ENCODE assay signal across 8 cellular contexts in the genomic region with DNA sequence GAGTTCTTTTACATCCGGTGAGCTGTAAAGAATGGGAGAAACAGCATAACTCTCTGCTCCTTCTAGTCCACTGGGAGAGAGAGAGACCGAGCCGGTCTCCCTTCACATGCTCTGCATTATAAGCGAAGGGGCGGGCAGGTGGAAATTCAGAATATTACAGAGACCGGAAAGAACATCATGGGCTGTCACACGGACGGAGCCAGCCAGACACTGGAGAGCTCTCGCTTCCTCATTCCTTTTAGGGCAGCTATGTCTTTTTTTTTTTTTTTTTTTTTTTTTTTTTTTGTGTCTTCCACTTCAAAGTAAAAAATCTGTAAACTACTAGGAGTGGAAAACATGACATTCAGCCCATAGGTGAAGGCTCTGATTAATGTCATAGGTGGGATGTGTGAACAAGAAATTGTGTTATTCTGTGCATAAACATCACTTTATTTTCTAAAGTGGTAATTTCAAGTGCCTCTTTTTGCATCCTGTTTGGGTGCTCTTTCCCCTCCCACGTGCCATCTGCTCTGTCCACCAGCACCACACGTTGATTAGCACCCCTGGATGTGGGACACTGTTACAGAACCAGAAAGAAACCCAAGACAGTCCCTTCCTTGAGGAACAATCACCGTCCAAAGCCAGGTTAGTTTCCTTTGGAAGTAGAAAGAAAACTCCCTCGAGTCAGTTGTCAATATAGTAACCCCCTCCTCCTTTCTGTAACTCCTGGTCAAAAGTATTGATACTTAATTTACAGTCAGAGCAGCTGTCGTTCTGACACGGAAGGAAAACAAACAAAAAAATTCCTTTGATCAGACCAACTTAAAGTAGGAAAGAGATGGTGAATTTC. TPM values are rescaled to one million over a fixed set of nuclear protein-coding genes. Genes with fewer than 3 reads are reported as not detected.
A peak's percentile ranks its signal among the peaks of the same experiment; 100 is the strongest.
DNase-seq lines count a peak whose midpoint lies in the region; ATAC-seq and TF ChIP-seq lines count a peak whose summit lies in the region.

A gene with protein sequence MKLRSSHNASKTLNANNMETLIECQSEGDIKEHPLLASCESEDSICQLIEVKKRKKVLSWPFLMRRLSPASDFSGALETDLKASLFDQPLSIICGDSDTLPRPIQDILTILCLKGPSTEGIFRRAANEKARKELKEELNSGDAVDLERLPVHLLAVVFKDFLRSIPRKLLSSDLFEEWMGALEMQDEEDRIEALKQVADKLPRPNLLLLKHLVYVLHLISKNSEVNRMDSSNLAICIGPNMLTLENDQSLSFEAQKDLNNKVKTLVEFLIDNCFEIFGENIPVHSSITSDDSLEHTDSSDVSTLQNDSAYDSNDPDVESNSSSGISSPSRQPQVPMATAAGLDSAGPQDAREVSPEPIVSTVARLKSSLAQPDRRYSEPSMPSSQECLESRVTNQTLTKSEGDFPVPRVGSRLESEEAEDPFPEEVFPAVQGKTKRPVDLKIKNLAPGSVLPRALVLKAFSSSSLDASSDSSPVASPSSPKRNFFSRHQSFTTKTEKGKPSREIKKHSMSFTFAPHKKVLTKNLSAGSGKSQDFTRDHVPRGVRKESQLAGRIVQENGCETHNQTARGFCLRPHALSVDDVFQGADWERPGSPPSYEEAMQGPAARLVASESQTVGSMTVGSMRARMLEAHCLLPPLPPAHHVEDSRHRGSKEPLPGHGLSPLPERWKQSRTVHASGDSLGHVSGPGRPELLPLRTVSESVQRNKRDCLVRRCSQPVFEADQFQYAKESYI (minus strand): TSS at position 93 of the 829 bp plus-strand sequence. CDS start 845 bp downstream, outside the sequence.

- no peaks in the 10 kb centered on the region for H3K27me3 ChIP-seq in CD4-positive, CD25-positive, alpha-beta regulatory T cell (ENCODE audit: control insufficient read depth, insufficient read depth, low read length)
- H3K27me3 ChIP-seq in thymus (ENCODE audit: control insufficient read depth, insufficient read depth): no peaks in the 10 kb centered on the region

- no peak for TF ChIP-seq CTCF in omental fat pad (IDR thresholded peaks at IDR 0.05)

- peak; percentile 80 to 81 for ATAC-seq in CD4-positive, CD25-positive, alpha-beta regulatory T cell (ENCODE audit: low read depth in 2 of 2)
- ATAC-seq in GM19395 (IDR thresholded peaks at IDR 0.05; ENCODE audit: unreplicated experiment): peak; percentile 84
- ATAC-seq in HG03565 (IDR thresholded peaks at IDR 0.05; ENCODE audit: unreplicated experiment): peak; percentile 81
- ATAC-seq in omental fat pad (ENCODE audit: low FRiP score): peak; percentile 54

- WGBS in thymus: 21% methylated on average over 15 of the region's 15 CpGs

- H3K36me3 Mint-ChIP-seq in CD4-positive, CD25-positive, alpha-beta regulatory T cell: peaks cover 43% of the 10 kb centered on the region
- H3K36me3 Mint-ChIP-seq in dendritic cell treated with granulocyte-macrophage colony-stimulating factor and Interleukin-4, amounts not matched to agents 40 ng/mL and 50 ng/mL, for 4 days (ENCODE audit: low read depth): peaks cover 47% of the 10 kb centered on the region

- peak within 1 kb of the TSS; percentile 100 for H3K4me3 ChIP-seq in CD4-positive, CD25-positive, alpha-beta regulatory T cell (ENCODE audit: low read depth, low read length)
- peak within 1 kb of the TSS; percentile 81 for H3K4me3 ChIP-seq in thymus (ENCODE audit: low read length)

- H3K4me1 ChIP-seq in CD4-positive, CD25-positive, alpha-beta regulatory T cell (ENCODE audit: control insufficient read depth, insufficient read depth, low read length, poor library complexity, severe bottlenecking): peaks cover 43% of the 10 kb centered on the region
- H3K4me1 ChIP-seq in thymus (ENCODE audit: control insufficient read depth, insufficient read depth, low read length): peaks cover 6% of the 10 kb centered on the region

- peaks cover 0 to 55% (median 35%) of the 10 kb centered on the region in 4 donors for H3K4me1 Mint-ChIP-seq in CD4-positive, CD25-positive, alpha-beta regulatory T cell
- peaks cover 40% of the 10 kb centered on the region for H3K4me1 Mint-ChIP-seq in dendritic cell treated with granulocyte-macrophage colony-stimulating factor and Interleukin-4, amounts not matched to agents 40 ng/mL and 50 ng/mL, for 4 days (ENCODE audit: low read depth)

- no peaks in the 10 kb centered on the region for H3K27me3 Mint-ChIP-seq in CD4-positive, CD25-positive, alpha-beta regulatory T cell
- H3K27me3 Mint-ChIP-seq in dendritic cell treated with granulocyte-macrophage colony-stimulating factor and Interleukin-4, amounts not matched to agents 40 ng/mL and 50 ng/mL, for 4 days: no peaks in the 10 kb centered on the region

- H3K27ac Mint-ChIP-seq in CD4-positive, CD25-positive, alpha-beta regulatory T cell: peak within 1 kb of the TSS; percentile 98 to 100 (median 99)
- H3K27ac Mint-ChIP-seq in dendritic cell treated with granulocyte-macrophage colony-stimulating factor and Interleukin-4, amounts not matched to agents 40 ng/mL and 50 ng/mL, for 4 days: peak within 1 kb of the TSS; percentile 97

- peak within 1 kb of the TSS; percentile 93 to 100 (median 98) for H3K4me3 Mint-ChIP-seq in CD4-positive, CD25-positive, alpha-beta regulatory T cell
- H3K4me3 Mint-ChIP-seq in dendritic cell treated with granulocyte-macrophage colony-stimulating factor and Interleukin-4, amounts not matched to agents 40 ng/mL and 50 ng/mL, for 4 days: peak within 1 kb of the TSS; percentile 82

- peaks cover 0 to 4% (median 0%) of the 10 kb centered on the region in 7 donors for H3K9me3 Mint-ChIP-seq in CD4-positive, CD25-positive, alpha-beta regulatory T cell
- H3K9me3 Mint-ChIP-seq in dendritic cell treated with granulocyte-macrophage colony-stimulating factor and Interleukin-4, amounts not matched to agents 40 ng/mL and 50 ng/mL, for 4 days: no peaks in the 10 kb centered on the region

- H3K9me3 ChIP-seq in CD4-positive, CD25-positive, alpha-beta regulatory T cell (ENCODE audit: control insufficient read depth in 2 of 2, low read length in 2 of 2): no peaks in the 10 kb centered on the region
- H3K9me3 ChIP-seq in thymus (ENCODE audit: control insufficient read depth): no peaks in the 10 kb centered on the region

- intact Hi-C loops in dendritic cell treated with granulocyte-macrophage colony-stimulating factor and Interleukin-4, amounts not matched to agents 40 ng/mL and 50 ng/mL, for 4 days (cut with micrococcal nuclease): loop anchor here (1.0 to 5.0 kb wide), 3 partner anchors 9 to 38 kb away; no protein-coding TSS in a partner anchor

- DNase-seq in CD4-positive, CD25-positive, alpha-beta regulatory T cell: peak; percentile 85 to 95 (median 88)
- DNase-seq in activated CD4-positive, CD25-positive, alpha-beta regulatory T cell (lab: John Stamatoyannopoulos, UW): peak; percentile 29 to 62 (median 50)
- DNase-seq in omental fat pad (ENCODE audit: low spot score): no peak
- no peak for DNase-seq in HK-2 (ENCODE audit: unreplicated experiment)

- H3K27ac ChIP-seq in CD4-positive, CD25-positive, alpha-beta regulatory T cell (ENCODE audit: insufficient read depth, low read length, poor library complexity, severe bottlenecking): peak within 1 kb of the TSS; percentile 93
- peak within 1 kb of the TSS; percentile 86 for H3K27ac ChIP-seq in thymus (ENCODE audit: low read depth)

- H3K36me3 ChIP-seq in CD4-positive, CD25-positive, alpha-beta regulatory T cell (ENCODE audit: control insufficient read depth, insufficient read depth, low read length): peaks cover 35% of the 10 kb centered on the region
- H3K36me3 ChIP-seq in thymus (ENCODE audit: control insufficient read depth, insufficient read depth): peaks cover 18% of the 10 kb centered on the region

RNA-seq across cellular contexts. Expression of the gene that starts here (rescaled TPM):
- 330 TPM for total RNA-seq in CD4-positive, CD25-positive, alpha-beta regulatory T cell
- 100 to 1,000 TPM; 105 to 191 (median 161) TPM for polyA plus RNA-seq in CD4-positive, CD25-positive, alpha-beta regulatory T cell
- 1 to 10 TPM; 3.1 to 5.7 (median 4.8) TPM for total RNA-seq in omental fat pad
- polyA plus RNA-seq in thymus: 13.9 TPM

Comparison
In these comparisons a context has a peak if more than half of its experiments do, and no peak if none do; other contexts are left out.
1. RNA of the gene that starts here (total RNA-seq): 330 TPM in CD4-positive, CD25-positive, alpha-beta regulatory T cell (single experiment); 3.1 to 5.7 TPM in omental fat pad; every median in the first group is over 10 times any median in the second.
2. DNase-seq: peak in CD4-positive, CD25-positive, alpha-beta regulatory T cell (3 of 3) and activated CD4-positive, CD25-positive, alpha-beta regulatory T cell (4 of 4); none in omental fat pad (single experiment) and HK-2 (single experiment).
3. Peak in every context shown above with its lines, with median percentiles within 50 percentile points of each other: ATAC-seq.